7 cellular contexts compared by ENCODE assay signal in the genomic region with DNA sequence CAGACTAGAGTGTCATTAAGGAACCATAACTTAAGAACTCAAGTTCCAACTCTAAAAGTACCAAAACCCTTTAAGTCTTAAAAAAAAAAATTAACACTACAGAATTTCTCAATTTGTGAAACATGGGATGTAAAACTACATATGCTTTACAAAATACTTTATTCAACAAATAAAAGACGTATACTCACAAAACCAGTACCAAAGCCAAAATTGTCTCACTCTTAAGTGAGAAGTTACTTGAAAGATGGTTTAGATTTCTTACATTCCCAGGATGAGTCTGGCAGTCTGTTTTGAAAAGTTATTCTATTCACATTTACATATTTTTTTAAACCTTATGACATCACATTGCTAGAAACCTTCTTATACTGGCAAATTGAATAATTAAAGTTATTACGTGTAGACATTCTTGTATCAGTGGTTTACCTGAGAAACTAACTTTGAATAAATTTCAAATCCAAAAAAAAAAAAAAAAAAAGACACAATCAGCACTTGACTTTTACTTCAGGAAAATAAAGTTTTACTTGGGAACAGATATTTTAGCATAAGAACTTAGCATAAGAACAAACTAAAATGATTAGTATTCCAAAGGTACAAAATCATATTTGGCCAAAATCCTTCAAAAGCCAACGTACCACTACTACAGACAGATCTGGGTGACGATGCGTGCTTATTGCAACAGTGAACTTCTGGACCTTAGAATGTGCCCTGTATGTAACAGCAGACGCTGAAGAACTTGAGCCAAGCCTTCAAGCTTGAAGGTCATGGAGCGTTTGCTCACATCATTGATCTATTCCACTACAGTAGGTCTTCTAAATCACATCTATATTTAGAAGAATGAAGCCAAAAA. TPM values are rescaled to one million over a fixed set of nuclear protein-coding genes. Genes with fewer than 3 reads are reported as not detected.
DNase-seq lines count a peak whose midpoint lies in the region; ATAC-seq, FAIRE-seq and TF ChIP-seq lines count a peak whose summit lies in the region.

No MANE protein-coding gene starts in this region.

- peak overlapping the region; percentile 76 for H3K9ac ChIP-seq in PC-3 (ENCODE audit: low read length)

- no peak overlapping the region for H3K27ac ChIP-seq in PC-3 (ENCODE audit: low read length)

- FAIRE-seq in GM18507 (lab: Jason Lieb, UNC), result peak; percentile 56

- no peak overlapping the region for H2AFZ ChIP-seq in PC-3 (ENCODE audit: low read length)

- CTCF ChIA-PET in PC-3 (lab: Charles Lee), result interaction anchor here (0.6 to 1.1 kb wide), 2 partner anchors 29 to 123 kb away, joined by 3 to 4 read pairs; no protein-coding TSS in a partner anchor

- H3K9me3 Mint-ChIP-seq in nephron, result no peaks in the 10 kb centered on the region

- H3K27me3 Mint-ChIP-seq in nephron (ENCODE audit: low read depth), result peaks cover 6% of the 10 kb centered on the region

- no TSS peak for BruUV-seq in PC-3 (replicated peaks; lab: Mats Ljungman, UMichigan)

- peak overlapping the region; percentile 89 to 97 (median 94) for H3K4me3 Mint-ChIP-seq in nephron

- peaks cover 71% of the 10 kb centered on the region for H3K79me2 ChIP-seq in PC-3 (ENCODE audit: low read length)

- POLR2A ChIA-PET in PC-3 (lab: Charles Lee; ENCODE audit: unreplicated experiment), result no interaction called here

- peaks cover 34% of the 10 kb centered on the region for H4K20me1 ChIP-seq in PC-3 (ENCODE audit: low read length)

- H3K9me3 ChIP-seq in PC-3 (ENCODE audit: low read length), result no peaks in the 10 kb centered on the region

- peak overlapping the region; percentile 86 for H3K4me2 ChIP-seq in PC-3 (ENCODE audit: low read length)

- TF ChIP-seq CTCF in PC-3 (conservative IDR thresholded peaks at IDR 0.05; ENCODE audit: low read depth, low read length), result no peak
- TF ChIP-seq CTCF in nephron (IDR thresholded peaks at IDR 0.05; ENCODE audit: unreplicated experiment in 3 of 3), result no peak

- ATAC-seq in PC-3, result no peak
- no peak for ATAC-seq in GM21576 (IDR thresholded peaks at IDR 0.05; ENCODE audit: unreplicated experiment)

- no peaks in the 10 kb centered on the region for H3K27me3 ChIP-seq in PC-3 (ENCODE audit: low read length)

- peaks cover 31% of the 10 kb centered on the region for H3K4me1 Mint-ChIP-seq in nephron

- H3F3A ChIP-seq in PC-3 (ENCODE audit: low read length, unreplicated experiment), result no peaks in the 10 kb centered on the region

- no peaks in the 10 kb centered on the region for H3K36me3 ChIP-seq in PC-3 (ENCODE audit: low read depth, low read length)

- intact Hi-C loops in PC-3 (cut with micrococcal nuclease), result loop anchor here (1.0 to 2.0 kb wide), 3 partner anchors 16 to 185 kb away; no protein-coding TSS in a partner anchor

- peak overlapping the region; percentile 72 for H3K4me3 ChIP-seq in PC-3 (ENCODE audit: low read length)

- no peaks in the 10 kb centered on the region for H3K9me2 ChIP-seq in PC-3 (replicated peaks; ENCODE audit: low read length)

- H3K4me1 ChIP-seq in PC-3 (ENCODE audit: insufficient read depth, low read length), result peaks cover 22% of the 10 kb centered on the region

- DNase-seq in GM18507 (ENCODE audit: extremely low spot score, insufficient read length, low read depth) (no peak), PC-3 (peak; percentile 74), epidermal melanocyte (ENCODE audit: insufficient read length, low spot score) (peak; percentile 50), GM19238 (ENCODE audit: insufficient read length, low spot score) (no peak), GDM1 (lab: John Stamatoyannopoulos, UW) (no peak)

- peak overlapping the region; percentile 10 to 100 (median 99) for H3K27ac Mint-ChIP-seq in nephron

- no peaks in the 10 kb centered on the region for H3K36me3 Mint-ChIP-seq in nephron (ENCODE audit: low read depth)

RNA-seq across cellular contexts. Expression of a gene that starts 2.6 kb away (rescaled TPM):
- 32.0 and 42.1 TPM in 2 replicates for total RNA-seq in PC-3 (2014; rRNA removed)

Comparison
In these comparisons a context has a peak if more than half of its experiments do, and no peak if none do; other contexts are left out.
1. DNase-seq: peak in PC-3 (single experiment) and epidermal melanocyte (single experiment); none in GM18507 (single experiment), GM19238 (single experiment) and GDM1 (single experiment).